In the genomic region with DNA sequence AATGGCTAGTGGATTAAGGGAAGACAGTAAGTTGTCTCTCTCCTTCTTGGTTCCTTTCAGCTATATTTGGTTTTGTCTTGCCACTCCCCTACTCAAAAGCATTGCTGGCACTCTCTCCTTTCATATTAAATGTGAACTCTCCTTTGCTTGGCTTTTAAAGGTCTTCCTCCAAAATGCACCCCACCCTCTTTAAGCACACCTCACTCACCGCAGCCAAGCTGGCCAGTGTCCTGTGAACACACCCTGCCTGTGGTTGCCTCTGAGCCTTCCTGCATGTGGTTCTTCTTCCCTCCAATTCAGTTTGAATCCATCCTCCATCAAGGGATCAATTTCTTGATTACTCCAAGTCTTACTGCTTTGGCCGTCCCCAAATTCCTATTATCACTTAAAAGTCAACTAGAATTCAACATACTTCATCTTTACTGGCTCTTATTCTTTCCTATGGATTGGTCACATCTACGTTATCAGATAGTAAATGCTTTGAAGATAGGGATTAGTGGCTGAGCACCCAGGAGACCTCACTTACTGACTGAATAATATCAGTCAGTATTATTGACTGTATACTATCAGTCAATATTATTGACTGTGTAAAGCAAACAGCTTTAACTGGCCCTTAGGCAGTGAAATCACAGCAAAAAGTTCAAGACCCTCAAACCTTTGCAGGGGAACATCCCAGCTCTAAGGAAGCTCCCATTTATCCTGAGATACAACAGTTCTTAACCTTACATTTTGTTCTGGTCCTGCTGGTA, we compare ENCODE assay signal across 17 cellular contexts. TPM values are rescaled to one million over a fixed set of nuclear protein-coding genes. Genes with fewer than 3 reads are reported as not detected.
DNase-seq lines count a peak whose midpoint lies in the region; ATAC-seq and TF ChIP-seq lines count a peak whose summit lies in the region.
"Had no signal": no experiment of that assay in that cellular context is flagged by ENCODE, and none has a peak within 500 bp of the region (broad histone marks: within the 10 kb centered on the region; RNA-seq: fewer than 3 reads in every experiment).

No MANE protein-coding gene starts in this region.

- H3K4me3 Mint-ChIP-seq in activated naive CD4-positive, alpha-beta T cell treated with anti-CD3 and anti-CD28 coated beads, Interleukin-2, amount 50 U/mL, for 24 hours = no peak overlapping the region
- no peak overlapping the region for H3K4me3 Mint-ChIP-seq in activated naive CD4-positive, alpha-beta T cell treated with anti-CD3 and anti-CD28 coated beads, Interleukin-2, amount 10 ng/mL, durations not matched to agents 7 days and 5 days
- no peak overlapping the region for H3K4me3 Mint-ChIP-seq in memory B cell
- H3K4me3 Mint-ChIP-seq: activated naive CD8-positive, alpha-beta T cell treated with anti-CD3 and anti-CD28 coated beads for 36 hours had no signal

- H3K4me3 ChIP-seq in adipocyte (ENCODE audit: low read length) (peak overlapping the region; percentile 26), testis (no peak overlapping the region)
- H3K4me3 ChIP-seq: pancreas had no signal

- no peaks in the 10 kb centered on the region for H3K9me3 ChIP-seq in adipocyte (ENCODE audit: control insufficient read depth, low read length)
- no peaks in the 10 kb centered on the region for H3K9me3 ChIP-seq in testis
- H3K9me3 ChIP-seq: heart left ventricle, pancreas had no signal

- peaks cover 1% of the 10 kb centered on the region for H3K36me3 ChIP-seq in adipocyte (ENCODE audit: control insufficient read depth, insufficient read depth, low read length, severe bottlenecking)
- H3K36me3 ChIP-seq in testis (ENCODE audit: low read depth, missing control alignments) = no peaks in the 10 kb centered on the region
- H3K36me3 ChIP-seq: pancreas had no signal

- ATAC-seq in memory B cell (ENCODE audit: low read depth) = no peak
- no peak for ATAC-seq in SK-N-SH treated with all-trans-retinoic acid at 6 μM for 48 hours
- no peak for ATAC-seq in activated CD4-positive, CD25-positive, alpha-beta regulatory T cell treated with anti-CD3 and anti-CD28 coated beads, Interleukin-2, amount 50 U/mL, for 24 hours

- no peaks in the 10 kb centered on the region for H3K9me3 Mint-ChIP-seq in activated naive CD4-positive, alpha-beta T cell treated with anti-CD3 and anti-CD28 coated beads, Interleukin-2, amount 50 U/mL, for 24 hours
- H3K9me3 Mint-ChIP-seq in activated naive CD4-positive, alpha-beta T cell treated with anti-CD3 and anti-CD28 coated beads, Interleukin-2, amount 10 ng/mL, durations not matched to agents 7 days and 5 days = no peaks in the 10 kb centered on the region
- H3K9me3 Mint-ChIP-seq in memory B cell = no peaks in the 10 kb centered on the region
- H3K9me3 Mint-ChIP-seq: activated naive CD8-positive, alpha-beta T cell treated with anti-CD3 and anti-CD28 coated beads for 36 hours had no signal

- intact Hi-C loops in testis (cut with DNase I; ENCODE audit: low total_unique reads) = no loop called here

- TF ChIP-seq POLR2A in testis (IDR thresholded peaks at IDR 0.05) = no peak

- peak overlapping the region; percentile 42 to 74 for H3K27ac ChIP-seq in testis
- H3K27ac ChIP-seq: epithelial cell of prostate, HL-60 had no signal

- TF ChIP-seq CTCF in testis (IDR thresholded peaks at IDR 0.05) = no peak

- H3K9ac ChIP-seq in adipocyte (ENCODE audit: low read length) = peak overlapping the region; percentile 29

- peak overlapping the region; percentile 82 for H3K27ac Mint-ChIP-seq in activated naive CD4-positive, alpha-beta T cell treated with anti-CD3 and anti-CD28 coated beads, Interleukin-2, amount 50 U/mL, for 24 hours
- no peak overlapping the region for H3K27ac Mint-ChIP-seq in activated naive CD4-positive, alpha-beta T cell treated with anti-CD3 and anti-CD28 coated beads, Interleukin-2, amount 10 ng/mL, durations not matched to agents 7 days and 5 days
- H3K27ac Mint-ChIP-seq in memory B cell = peak overlapping the region; percentile 78
- H3K27ac Mint-ChIP-seq: activated naive CD8-positive, alpha-beta T cell treated with anti-CD3 and anti-CD28 coated beads for 36 hours had no signal

- CTCF ChIA-PET in activated naive CD4-positive, alpha-beta T cell treated with anti-CD3 and anti-CD28 coated beads, Interleukin-2, amount 10 ng/mL, durations not matched to agents 7 days and 5 days (lab: Charles Lee) = interaction anchor here (0.5 to 1.2 kb wide), 3 partner anchors 10 to 25 kb away, joined by 3 to 4 read pairs (median 4); no protein-coding TSS in a partner anchor

- 93 to 94% methylated on average over 3 of the region's 3 CpGs for WGBS in testis, 2 donors

- H3K36me3 Mint-ChIP-seq in activated naive CD4-positive, alpha-beta T cell treated with anti-CD3 and anti-CD28 coated beads, Interleukin-2, amount 50 U/mL, for 24 hours = peaks cover 4% of the 10 kb centered on the region
- peaks cover 9% of the 10 kb centered on the region for H3K36me3 Mint-ChIP-seq in activated naive CD4-positive, alpha-beta T cell treated with anti-CD3 and anti-CD28 coated beads, Interleukin-2, amount 10 ng/mL, durations not matched to agents 7 days and 5 days
- H3K36me3 Mint-ChIP-seq in memory B cell = peaks cover 13% of the 10 kb centered on the region
- H3K36me3 Mint-ChIP-seq: activated naive CD8-positive, alpha-beta T cell treated with anti-CD3 and anti-CD28 coated beads for 36 hours had no signal

- DNase-seq in activated naive CD4-positive, alpha-beta T cell treated with anti-CD3 and anti-CD28 coated beads, Interleukin-2, amount 10 ng/mL, durations not matched to agents 7 days and 5 days = no peak
- DNase-seq in adipocyte (ENCODE audit: low read depth) (no peak), memory B cell (ENCODE audit: low spot score in 2 of 2) (no peak), testis (no peak)
- DNase-seq in stimulated activated CD4-positive, alpha-beta T cell treated with anti-CD3 and anti-CD28 coated beads, Interleukin-2, amount 100 ng/mL, for 24 hours = no peak
- DNase-seq: activated naive CD8-positive, alpha-beta T cell treated with anti-CD3 and anti-CD28 coated beads for 36 hours; Calu3; heart left ventricle; NCI-H146; pancreas had no signal

- H3K4me1 Mint-ChIP-seq in activated naive CD4-positive, alpha-beta T cell treated with anti-CD3 and anti-CD28 coated beads, Interleukin-2, amount 50 U/mL, for 24 hours = peaks cover 69% of the 10 kb centered on the region
- peaks cover 8% of the 10 kb centered on the region for H3K4me1 Mint-ChIP-seq in activated naive CD4-positive, alpha-beta T cell treated with anti-CD3 and anti-CD28 coated beads, Interleukin-2, amount 10 ng/mL, durations not matched to agents 7 days and 5 days
- H3K4me1 Mint-ChIP-seq in memory B cell = peaks cover 21% of the 10 kb centered on the region

- H3K4me1 ChIP-seq in adipocyte (ENCODE audit: control insufficient read depth, insufficient read depth, low read length) = peaks cover 45% of the 10 kb centered on the region
- peaks cover 52% of the 10 kb centered on the region for H3K4me1 ChIP-seq in testis

- no peaks in the 10 kb centered on the region for H3K27me3 ChIP-seq in adipocyte (replicated peaks; ENCODE audit: control insufficient read depth, insufficient read depth, low read length)
- H3K27me3 ChIP-seq in testis = no peaks in the 10 kb centered on the region
- H3K27me3 ChIP-seq: heart left ventricle, pancreas had no signal

- H3K27me3 Mint-ChIP-seq in activated naive CD4-positive, alpha-beta T cell treated with anti-CD3 and anti-CD28 coated beads, Interleukin-2, amount 50 U/mL, for 24 hours = no peaks in the 10 kb centered on the region
- no peaks in the 10 kb centered on the region for H3K27me3 Mint-ChIP-seq in activated naive CD4-positive, alpha-beta T cell treated with anti-CD3 and anti-CD28 coated beads, Interleukin-2, amount 10 ng/mL, durations not matched to agents 7 days and 5 days
- no peaks in the 10 kb centered on the region for H3K27me3 Mint-ChIP-seq in memory B cell
- H3K27me3 Mint-ChIP-seq: activated naive CD8-positive, alpha-beta T cell treated with anti-CD3 and anti-CD28 coated beads for 36 hours had no signal

TF ChIP-seq in SK-N-SH treated with all-trans-retinoic acid at 6 μM for 48 hours, 23 proteins besides CTCF, POLR2A, EP300 and RAD21 (continues in another document):
- TF ChIP-seq PPARA (CRISPR knock-in tag; IDR thresholded peaks at IDR 0.05; ENCODE audit: borderline replicate concordance) (no peak), TCF4 (CRISPR knock-in tag; IDR thresholded peaks at IDR 0.05; ENCODE audit: borderline replicate concordance) (no peak), ZNF8 (CRISPR knock-in tag; IDR thresholded peaks at IDR 0.05) (no peak), ZNF565 (CRISPR knock-in tag; conservative IDR thresholded peaks at IDR 0.05; ENCODE audit: low read depth) (no peak), ISL1 (CRISPR knock-in tag; IDR thresholded peaks at IDR 0.05) (no peak), TOX (CRISPR knock-in tag; IDR thresholded peaks at IDR 0.05; ENCODE audit: borderline replicate concordance) (no peak), ZFP3 (CRISPR knock-in tag; IDR thresholded peaks at IDR 0.05) (no peak), ESRRG (CRISPR knock-in tag; IDR thresholded peaks at IDR 0.05) (no peak), CSDC2 (CRISPR knock-in tag; IDR thresholded peaks at IDR 0.05) (no peak), ZFP30 (CRISPR knock-in tag; IDR thresholded peaks at IDR 0.05) (no peak), OSR1 (CRISPR knock-in tag; IDR thresholded peaks at IDR 0.05) (no peak)
- TF ChIP-seq, protein P1, sequence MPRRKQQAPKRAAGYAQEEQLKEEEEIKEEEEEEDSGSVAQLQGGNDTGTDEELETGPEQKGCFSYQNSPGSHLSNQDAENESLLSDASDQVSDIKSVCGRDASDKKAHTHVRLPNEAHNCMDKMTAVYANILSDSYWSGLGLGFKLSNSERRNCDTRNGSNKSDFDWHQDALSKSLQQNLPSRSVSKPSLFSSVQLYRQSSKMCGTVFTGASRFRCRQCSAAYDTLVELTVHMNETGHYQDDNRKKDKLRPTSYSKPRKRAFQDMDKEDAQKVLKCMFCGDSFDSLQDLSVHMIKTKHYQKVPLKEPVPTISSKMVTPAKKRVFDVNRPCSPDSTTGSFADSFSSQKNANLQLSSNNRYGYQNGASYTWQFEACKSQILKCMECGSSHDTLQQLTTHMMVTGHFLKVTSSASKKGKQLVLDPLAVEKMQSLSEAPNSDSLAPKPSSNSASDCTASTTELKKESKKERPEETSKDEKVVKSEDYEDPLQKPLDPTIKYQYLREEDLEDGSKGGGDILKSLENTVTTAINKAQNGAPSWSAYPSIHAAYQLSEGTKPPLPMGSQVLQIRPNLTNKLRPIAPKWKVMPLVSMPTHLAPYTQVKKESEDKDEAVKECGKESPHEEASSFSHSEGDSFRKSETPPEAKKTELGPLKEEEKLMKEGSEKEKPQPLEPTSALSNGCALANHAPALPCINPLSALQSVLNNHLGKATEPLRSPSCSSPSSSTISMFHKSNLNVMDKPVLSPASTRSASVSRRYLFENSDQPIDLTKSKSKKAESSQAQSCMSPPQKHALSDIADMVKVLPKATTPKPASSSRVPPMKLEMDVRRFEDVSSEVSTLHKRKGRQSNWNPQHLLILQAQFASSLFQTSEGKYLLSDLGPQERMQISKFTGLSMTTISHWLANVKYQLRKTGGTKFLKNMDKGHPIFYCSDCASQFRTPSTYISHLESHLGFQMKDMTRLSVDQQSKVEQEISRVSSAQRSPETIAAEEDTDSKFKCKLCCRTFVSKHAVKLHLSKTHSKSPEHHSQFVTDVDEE (CRISPR knock-in tag; IDR thresholded peaks at IDR 0.05) = no peak

RNA-seq across cellular contexts. Expression of gene SPDEF, which starts 41.6 kb away (rescaled TPM):
- total RNA-seq in testis = under 1 TPM; 0.47 to 0.62 TPM
- 0.33 TPM for polyA plus RNA-seq in testis (ENCODE audit: insufficient read depth, low read depth, low replicate concordance)
- total RNA-seq: A673; activated naive CD8-positive, alpha-beta T cell treated with anti-CD3 and anti-CD28 coated beads for 36 hours; NCI-H460 had no signal
